1 cellular context compared by ENCODE assay signal in the genomic region with DNA sequence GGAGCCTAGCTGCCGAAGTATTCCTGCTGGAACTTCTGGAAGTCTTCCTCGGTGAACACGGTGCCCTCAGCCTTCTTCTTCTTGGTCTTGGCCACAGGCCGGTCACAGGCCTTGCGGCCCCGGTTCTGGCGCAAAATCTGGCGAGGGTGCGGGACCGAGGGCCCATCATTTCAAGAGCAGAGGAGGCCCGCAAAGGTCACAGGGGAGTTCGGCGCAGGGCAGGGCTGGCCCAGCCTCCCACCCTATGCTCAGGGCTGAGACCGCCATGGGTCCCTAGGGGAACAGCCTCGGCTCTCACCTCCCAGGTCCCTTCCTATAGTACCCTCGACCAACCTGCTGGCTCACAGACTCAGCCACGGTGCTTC.
TF ChIP-seq lines count a peak whose summit lies in the region.

No MANE protein-coding gene starts in this region.

TF ChIP-seq in GM12878, 131 proteins besides CTCF, POLR2A, EP300 and RAD21 (continues in another document):
- TF ChIP-seq EZH2 (IDR thresholded peaks at IDR 0.05; ENCODE audit: borderline replicate concordance, control insufficient read depth, low read depth, low read length) (no peak), KLF5 (IDR thresholded peaks at IDR 0.05; ENCODE audit: partially characterized antibody) (no peak), CREB1 (IDR thresholded peaks at IDR 0.05; ENCODE audit: low read depth) (no peak), KDM1A (IDR thresholded peaks at IDR 0.05; ENCODE audit: borderline replicate concordance) (no peak), POU2F2 (IDR thresholded peaks at IDR 0.05; ENCODE audit: borderline replicate concordance, low read depth, low read length) (no peak), ETV6 (conservative IDR thresholded peaks at IDR 0.05 in 1 of 2, IDR thresholded peaks at IDR 0.05 in 1 of 2; ENCODE audit: borderline replicate concordance in 1 of 2, low read depth in 1 of 2) (no peak), ZNF207 (IDR thresholded peaks at IDR 0.05; ENCODE audit: borderline replicate concordance) (no peak), SPI1 (IDR thresholded peaks at IDR 0.05; ENCODE audit: borderline replicate concordance, insufficient read depth, low read depth, low read length) (no peak), SMAD5 (IDR thresholded peaks at IDR 0.05; ENCODE audit: low read depth) (0 out of 2 replicates have a peak, but pooled peaks have one; percentile 10), IRF4 (IDR thresholded peaks at IDR 0.05; ENCODE audit: low read depth, low read length) (no peak), PBX3 (IDR thresholded peaks at IDR 0.05; ENCODE audit: insufficient replicate concordance, low read depth, low read length) (no peak), MAX (IDR thresholded peaks at IDR 0.05; ENCODE audit: low read depth, low read length) (peak; percentile 1; the same call in 1 of the 2 replicates), JUND (IDR thresholded peaks at IDR 0.05; ENCODE audit: low read depth, low read length) (no peak), E2F8 (IDR thresholded peaks at IDR 0.05; ENCODE audit: low read depth, partially characterized antibody) (no peak), NFIC (IDR thresholded peaks at IDR 0.05; ENCODE audit: low read depth, low read length) (no peak), REST (IDR thresholded peaks at IDR 0.05; ENCODE audit: low read depth, low read length) (no peak), PAX8 (IDR thresholded peaks at IDR 0.05) (no peak), RBBP5 (conservative IDR thresholded peaks at IDR 0.05) (no peak), RELA (IDR thresholded peaks at IDR 0.05; ENCODE audit: borderline replicate concordance, partially characterized antibody) (no peak), BCL3 (IDR thresholded peaks at IDR 0.05; ENCODE audit: borderline replicate concordance, insufficient read depth, low read depth, low read length, poor library complexity, severe bottlenecking) (no peak), ZZZ3 (IDR thresholded peaks at IDR 0.05; ENCODE audit: control insufficient read depth, insufficient read length, low read depth) (no peak), MTA2 (IDR thresholded peaks at IDR 0.05; ENCODE audit: low read depth) (no peak), NR2C2 (IDR thresholded peaks at IDR 0.05; ENCODE audit: borderline replicate concordance, control insufficient read depth, insufficient read length, low read depth) (no peak), MEF2A (IDR thresholded peaks at IDR 0.05; ENCODE audit: insufficient read depth, low read depth, low read length) (no peak), GABPA (IDR thresholded peaks at IDR 0.05; ENCODE audit: low read depth) (no peak), ASH2L (IDR thresholded peaks at IDR 0.05; ENCODE audit: borderline replicate concordance, low read depth) (no peak), SUZ12 (IDR thresholded peaks at IDR 0.05; ENCODE audit: unreplicated experiment) (no peak), TCF12 (IDR thresholded peaks at IDR 0.05; ENCODE audit: low read depth, low read length) (no peak), ZSCAN29 (IDR thresholded peaks at IDR 0.05) (no peak), BCL11A (IDR thresholded peaks at IDR 0.05; ENCODE audit: low read depth, low read length) (no peak), KAT2A (conservative IDR thresholded peaks at IDR 0.05; ENCODE audit: control insufficient read depth, low read depth, low read length) (no peak), HDGF (IDR thresholded peaks at IDR 0.05) (peak; percentile 52; the same call in 1 of the 2 replicates), RB1 (IDR thresholded peaks at IDR 0.05; ENCODE audit: borderline replicate concordance) (0 out of 2 replicates have a peak, but pooled peaks have one; percentile 13), ATF7 (IDR thresholded peaks at IDR 0.05; ENCODE audit: low read depth) (no peak), BRCA1 (IDR thresholded peaks at IDR 0.05; ENCODE audit: low read depth, low read length) (no peak), CREM (IDR thresholded peaks at IDR 0.05; ENCODE audit: low read depth) (no peak), NR2C1 (IDR thresholded peaks at IDR 0.05) (no peak), MYB (IDR thresholded peaks at IDR 0.05; ENCODE audit: borderline replicate concordance, low read depth, low read length) (no peak), NR2F1 (conservative IDR thresholded peaks at IDR 0.05) (peak; percentile 83), LARP7 (IDR thresholded peaks at IDR 0.05) (no peak), RCOR1 (conservative IDR thresholded peaks at IDR 0.05; ENCODE audit: low read depth, low read length) (0 out of 2 replicates have a peak, but pooled peaks have one; percentile 0), ZNF384 (IDR thresholded peaks at IDR 0.05; ENCODE audit: borderline replicate concordance, low read depth, low read length) (no peak), FOXM1 (IDR thresholded peaks at IDR 0.05; ENCODE audit: low read depth, low read length) (no peak), SIX5 (IDR thresholded peaks at IDR 0.05; ENCODE audit: low read depth, low read length, severe bottlenecking) (no peak), CHD4 (IDR thresholded peaks at IDR 0.05) (no peak), MXI1 (IDR thresholded peaks at IDR 0.05; ENCODE audit: low read depth, low read length) (no peak), RAD51 (IDR thresholded peaks at IDR 0.05) (no peak), MEF2B (IDR thresholded peaks at IDR 0.05; ENCODE audit: partially characterized antibody, poor library complexity, severe bottlenecking) (peak; percentile 70), BACH1 (IDR thresholded peaks at IDR 0.05; ENCODE audit: borderline replicate concordance) (no peak), TAF1 (IDR thresholded peaks at IDR 0.05; ENCODE audit: borderline replicate concordance, low read depth, low read length) (no peak), SMAD1 (IDR thresholded peaks at IDR 0.05; ENCODE audit: low read depth, partially characterized antibody) (no peak)
- TF ChIP-seq, protein P1, sequence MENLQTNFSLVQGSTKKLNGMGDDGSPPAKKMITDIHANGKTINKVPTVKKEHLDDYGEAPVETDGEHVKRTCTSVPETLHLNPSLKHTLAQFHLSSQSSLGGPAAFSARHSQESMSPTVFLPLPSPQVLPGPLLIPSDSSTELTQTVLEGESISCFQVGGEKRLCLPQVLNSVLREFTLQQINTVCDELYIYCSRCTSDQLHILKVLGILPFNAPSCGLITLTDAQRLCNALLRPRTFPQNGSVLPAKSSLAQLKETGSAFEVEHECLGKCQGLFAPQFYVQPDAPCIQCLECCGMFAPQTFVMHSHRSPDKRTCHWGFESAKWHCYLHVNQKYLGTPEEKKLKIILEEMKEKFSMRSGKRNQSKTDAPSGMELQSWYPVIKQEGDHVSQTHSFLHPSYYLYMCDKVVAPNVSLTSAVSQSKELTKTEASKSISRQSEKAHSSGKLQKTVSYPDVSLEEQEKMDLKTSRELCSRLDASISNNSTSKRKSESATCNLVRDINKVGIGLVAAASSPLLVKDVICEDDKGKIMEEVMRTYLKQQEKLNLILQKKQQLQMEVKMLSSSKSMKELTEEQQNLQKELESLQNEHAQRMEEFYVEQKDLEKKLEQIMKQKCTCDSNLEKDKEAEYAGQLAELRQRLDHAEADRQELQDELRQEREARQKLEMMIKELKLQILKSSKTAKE (IDR thresholded peaks at IDR 0.05; ENCODE audit: low read depth, poor library complexity, severe bottlenecking), result no peak
- TF ChIP-seq, protein P2, sequence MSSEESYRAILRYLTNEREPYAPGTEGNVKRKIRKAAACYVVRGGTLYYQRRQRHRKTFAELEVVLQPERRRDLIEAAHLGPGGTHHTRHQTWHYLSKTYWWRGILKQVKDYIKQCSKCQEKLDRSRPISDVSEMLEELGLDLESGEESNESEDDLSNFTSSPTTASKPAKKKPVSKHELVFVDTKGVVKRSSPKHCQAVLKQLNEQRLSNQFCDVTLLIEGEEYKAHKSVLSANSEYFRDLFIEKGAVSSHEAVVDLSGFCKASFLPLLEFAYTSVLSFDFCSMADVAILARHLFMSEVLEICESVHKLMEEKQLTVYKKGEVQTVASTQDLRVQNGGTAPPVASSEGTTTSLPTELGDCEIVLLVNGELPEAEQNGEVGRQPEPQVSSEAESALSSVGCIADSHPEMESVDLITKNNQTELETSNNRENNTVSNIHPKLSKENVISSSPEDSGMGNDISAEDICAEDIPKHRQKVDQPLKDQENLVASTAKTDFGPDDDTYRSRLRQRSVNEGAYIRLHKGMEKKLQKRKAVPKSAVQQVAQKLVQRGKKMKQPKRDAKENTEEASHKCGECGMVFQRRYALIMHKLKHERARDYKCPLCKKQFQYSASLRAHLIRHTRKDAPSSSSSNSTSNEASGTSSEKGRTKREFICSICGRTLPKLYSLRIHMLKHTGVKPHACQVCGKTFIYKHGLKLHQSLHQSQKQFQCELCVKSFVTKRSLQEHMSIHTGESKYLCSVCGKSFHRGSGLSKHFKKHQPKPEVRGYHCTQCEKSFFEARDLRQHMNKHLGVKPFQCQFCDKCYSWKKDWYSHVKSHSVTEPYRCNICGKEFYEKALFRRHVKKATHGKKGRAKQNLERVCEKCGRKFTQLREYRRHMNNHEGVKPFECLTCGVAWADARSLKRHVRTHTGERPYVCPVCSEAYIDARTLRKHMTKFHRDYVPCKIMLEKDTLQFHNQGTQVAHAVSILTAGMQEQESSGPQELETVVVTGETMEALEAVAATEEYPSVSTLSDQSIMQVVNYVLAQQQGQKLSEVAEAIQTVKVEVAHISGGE (CRISPR knock-in tag; IDR thresholded peaks at IDR 0.05), result no peak
- TF ChIP-seq, protein P3, sequence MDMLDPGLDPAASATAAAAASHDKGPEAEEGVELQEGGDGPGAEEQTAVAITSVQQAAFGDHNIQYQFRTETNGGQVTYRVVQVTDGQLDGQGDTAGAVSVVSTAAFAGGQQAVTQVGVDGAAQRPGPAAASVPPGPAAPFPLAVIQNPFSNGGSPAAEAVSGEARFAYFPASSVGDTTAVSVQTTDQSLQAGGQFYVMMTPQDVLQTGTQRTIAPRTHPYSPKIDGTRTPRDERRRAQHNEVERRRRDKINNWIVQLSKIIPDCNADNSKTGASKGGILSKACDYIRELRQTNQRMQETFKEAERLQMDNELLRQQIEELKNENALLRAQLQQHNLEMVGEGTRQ (IDR thresholded peaks at IDR 0.05; ENCODE audit: borderline replicate concordance, low read depth, low read length), result no peak
